ENCODE assay signal across 28 cellular contexts in genomic region chr3:194728986-194729385, GRCh38.
"Had no signal": no experiment of that assay in that cellular context is flagged by ENCODE, and none has a peak within 500 bp of the region (broad histone marks: within the 10 kb centered on the region; RNA-seq: fewer than 3 reads in every experiment).

No MANE protein-coding gene starts in this region.

- H3K4me3 ChIP-seq: coronary artery, dorsolateral prefrontal cortex had no signal

- H3K27ac ChIP-seq: brain microvascular endothelial cell, coronary artery, dorsolateral prefrontal cortex, WERI-Rb-1 had no signal

- ATAC-seq: activated CD4-positive, alpha-beta T cell treated with anti-CD3 and anti-CD28 coated beads for 36 hours; activated CD8-positive, alpha-beta T cell treated with anti-CD3 and anti-CD28 coated beads for 36 hours; activated T-cell treated with anti-CD3 and anti-CD28 coated beads, Interleukin-2, amount 50 U/mL, for 4 hours; activated T-helper 17 cell treated with anti-CD3 and anti-CD28 coated beads, Interleukin-2, amount 50 U/mL, for 72 hours; T-helper 17 cell had no signal

- H3K27me3 ChIP-seq: brain microvascular endothelial cell had no signal

- FAIRE-seq: astrocyte, bronchial epithelial cell, frontal cortex had no signal

- DNase-seq: activated CD4-positive, alpha-beta T cell treated with anti-CD3 and anti-CD28 coated beads for 36 hours; activated CD4-positive, alpha-beta T cell treated with anti-CD3 and anti-CD28 coated beads, Interleukin-2, amount 10 ng/mL, durations not matched to agents 24 days and 14 days; activated CD4-positive, alpha-beta T cell treated with anti-CD3 and anti-CD28 coated beads, Interleukin-2, amount 50 U/mL, for 48 hours; activated CD4-positive, CD25-positive, alpha-beta regulatory T cell; activated CD4-positive, CD25-positive, alpha-beta regulatory T cell treated with anti-CD3 and anti-CD28 coated beads, Interleukin-2, amount 50 U/mL, for 72 hours; activated CD8-positive, alpha-beta memory T cell treated with anti-CD3 and anti-CD28 coated beads for 24 hours; activated CD8-positive, alpha-beta T cell treated with anti-CD3 and anti-CD28 coated beads for 36 hours; activated effector memory CD4-positive, alpha-beta T cell treated with Interleukin-2 at 50 U/mL for 16 hours; activated gamma-delta T cell treated with Interleukin-2 at 50 U/mL for 16 hours; activated naive CD4-positive, alpha-beta T cell treated with anti-CD3 and anti-CD28 coated beads, Interleukin-2, amount 50 U/mL, for 16 hours; activated naive CD4-positive, alpha-beta T cell treated with Interleukin-2 at 50 U/mL for 16 hours; activated T-cell treated with anti-CD3 and anti-CD28 coated beads, Interleukin-2, amount 50 U/mL, for 4 hours; amniotic stem cell; anterior cingulate cortex; brain microvascular endothelial cell; dorsolateral prefrontal cortex; effector memory CD4-positive, alpha-beta T cell; endodermal cell; foreskin fibroblast; head of caudate nucleus; T-helper 17 cell; T1000 had no signal

- H3K36me3 ChIP-seq: brain microvascular endothelial cell, WERI-Rb-1 had no signal
